In the genomic region with DNA sequence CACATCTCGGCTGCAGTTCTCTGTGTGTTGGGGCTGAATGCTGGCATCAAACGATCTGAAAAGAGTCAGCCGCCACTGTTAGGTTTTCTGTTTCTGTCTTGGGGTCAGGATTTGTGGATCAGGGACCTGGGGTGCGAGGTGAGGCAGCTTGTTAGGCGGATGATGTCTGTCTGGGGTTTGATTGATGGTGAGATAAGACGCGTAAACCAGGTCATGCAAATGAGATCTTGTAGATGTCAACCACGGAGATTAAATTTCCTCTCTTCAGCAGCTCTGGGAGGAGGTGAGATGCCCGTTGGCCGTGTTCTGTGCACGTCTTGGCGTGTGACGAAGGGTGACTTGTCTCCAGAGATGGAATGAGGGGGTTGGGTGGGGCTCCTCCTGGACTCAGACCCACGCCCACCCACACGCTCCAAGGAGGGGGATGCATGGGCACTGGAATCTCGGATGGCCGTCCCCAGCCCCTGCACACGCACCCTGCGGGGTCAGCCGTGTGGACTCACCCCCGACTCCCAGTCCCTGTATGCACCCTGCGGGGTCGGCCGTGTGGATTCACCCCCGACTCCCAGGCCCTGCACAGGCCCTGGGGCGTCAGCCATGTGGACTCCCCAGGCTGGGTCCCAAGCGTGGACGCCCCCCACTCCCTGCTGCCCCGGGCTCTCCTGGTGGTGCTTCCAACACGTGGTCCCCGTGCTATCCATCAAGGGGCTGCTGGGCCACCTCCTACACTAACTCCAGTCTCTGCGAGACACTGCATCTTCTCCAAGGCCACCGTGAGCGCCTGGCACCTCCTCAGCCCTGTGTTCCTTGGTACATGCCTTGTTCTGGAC, we compare ENCODE assay signal across 10 cellular contexts. TPM values are rescaled to one million over a fixed set of nuclear protein-coding genes. Genes with fewer than 3 reads are reported as not detected.
A peak's percentile ranks its signal among the peaks of the same experiment; 100 is the strongest.
DNase-seq lines count a peak whose midpoint lies in the region; ATAC-seq and TF ChIP-seq lines count a peak whose summit lies in the region.
"Had no signal": no experiment of that assay in that cellular context is flagged by ENCODE, and none has a peak within 500 bp of the region (broad histone marks: within the 10 kb centered on the region; RNA-seq: fewer than 3 reads in every experiment).

No MANE protein-coding gene starts in this region.

- no peak for TF ChIP-seq CTCF in foreskin keratinocyte (conservative IDR thresholded peaks at IDR 0.05)

- CTCF ChIA-PET in activated CD8-positive, alpha-beta memory T cell treated with anti-CD3 and anti-CD28 coated beads, Interleukin-2, amount 10 ng/mL, durations not matched to agents 7 days and 5 days (lab: Charles Lee): interaction anchor here (2.0 kb wide), 1 partner anchor 15 kb away, joined by 11 read pairs; a partner anchor contains a TSS

- peak overlapping the region; percentile 88 for H3K27ac Mint-ChIP-seq in activated CD8-positive, alpha-beta memory T cell treated with anti-CD3 and anti-CD28 coated beads, Interleukin-2, amount 10 ng/mL, durations not matched to agents 7 days and 5 days

- H3K4me3 Mint-ChIP-seq in activated CD8-positive, alpha-beta memory T cell treated with anti-CD3 and anti-CD28 coated beads, Interleukin-2, amount 10 ng/mL, durations not matched to agents 7 days and 5 days: peak overlapping the region; percentile 37

- DNase-seq in NCI-H526 treated with DMSO at 0.1 percent for 48 hours (lab: John Stamatoyannopoulos, UW): peak; percentile 15
- peak; percentile 72 for DNase-seq in activated CD8-positive, alpha-beta memory T cell treated with anti-CD3 and anti-CD28 coated beads, Interleukin-2, amount 10 ng/mL, durations not matched to agents 7 days and 5 days
- DNase-seq in foreskin keratinocyte: peak; percentile 9 to 77
- DNase-seq in stimulated activated CD4-positive, alpha-beta T cell treated with anti-CD3 and anti-CD28 coated beads, TNF-alpha, amount 100 ng/mL, for 48 hours (ENCODE audit: low read depth in 3 of 3): peak; percentile 46 to 59 (median 59)
- DNase-seq in NCI-H226: no peak
- no peak for DNase-seq in D341Med (ENCODE audit: low spot score)
- no peak for DNase-seq in NCI-H748 (lab: John Stamatoyannopoulos, UW; ENCODE audit: unreplicated experiment)
- DNase-seq: NCI-H1694 treated with DMSO at 0.1 percent for 48 hours, T1000 had no signal

- peaks cover 3% of the 10 kb centered on the region for H3K9me3 Mint-ChIP-seq in activated CD8-positive, alpha-beta memory T cell treated with anti-CD3 and anti-CD28 coated beads, Interleukin-2, amount 10 ng/mL, durations not matched to agents 7 days and 5 days (ENCODE audit: low read depth)

- H3K4me1 ChIP-seq in foreskin keratinocyte: peaks cover 11% of the 10 kb centered on the region

- H3K27me3 ChIP-seq in foreskin keratinocyte: no peaks in the 10 kb centered on the region

- H3K27me3 Mint-ChIP-seq in activated CD8-positive, alpha-beta memory T cell treated with anti-CD3 and anti-CD28 coated beads, Interleukin-2, amount 10 ng/mL, durations not matched to agents 7 days and 5 days: no peaks in the 10 kb centered on the region

- H3K27ac ChIP-seq in foreskin keratinocyte: no peak overlapping the region

- peaks cover 40% of the 10 kb centered on the region for H3K4me1 Mint-ChIP-seq in activated CD8-positive, alpha-beta memory T cell treated with anti-CD3 and anti-CD28 coated beads, Interleukin-2, amount 10 ng/mL, durations not matched to agents 7 days and 5 days

- ATAC-seq in activated CD8-positive, alpha-beta memory T cell treated with anti-CD3 and anti-CD28 coated beads, Interleukin-2, amount 10 ng/mL, durations not matched to agents 7 days and 5 days: peak; percentile 79
- ATAC-seq in foreskin keratinocyte: peak; percentile 29
- ATAC-seq in HG02870 (IDR thresholded peaks at IDR 0.05; ENCODE audit: unreplicated experiment): no peak

- H3K36me3 Mint-ChIP-seq in activated CD8-positive, alpha-beta memory T cell treated with anti-CD3 and anti-CD28 coated beads, Interleukin-2, amount 10 ng/mL, durations not matched to agents 7 days and 5 days: peaks cover 39% of the 10 kb centered on the region

RNA-seq across cellular contexts. Expression of a gene that starts 16.0 kb away (rescaled TPM):
- total RNA-seq in activated CD8-positive, alpha-beta memory T cell treated with anti-CD3 and anti-CD28 coated beads, Interleukin-2, amount 10 ng/mL, durations not matched to agents 7 days and 5 days: 10 to 100 TPM; 18.2 to 25.2 TPM
- 6.5 and 7.4 TPM in 2 replicates for total RNA-seq in foreskin keratinocyte
- 2.6 and 3.3 TPM in 2 replicates for polyA plus RNA-seq in foreskin keratinocyte

RNA-seq across cellular contexts. Expression of a gene that starts 41.3 kb away (rescaled TPM):
- 10 to 100 TPM; 63.9 to 70.0 TPM for total RNA-seq in activated CD8-positive, alpha-beta memory T cell treated with anti-CD3 and anti-CD28 coated beads, Interleukin-2, amount 10 ng/mL, durations not matched to agents 7 days and 5 days
- total RNA-seq in foreskin keratinocyte: 80.6 and 86.1 TPM in 2 replicates
- polyA plus RNA-seq in foreskin keratinocyte: 61.4 and 70.2 TPM in 2 replicates

Comparison
In these comparisons a context has a peak if more than half of its experiments do, and no peak if none do; other contexts are left out.
1. DNase-seq: peak in NCI-H526 treated with DMSO at 0.1 percent for 48 hours (single experiment), activated CD8-positive, alpha-beta memory T cell treated with anti-CD3 and anti-CD28 coated beads, Interleukin-2, amount 10 ng/mL, durations not matched to agents 7 days and 5 days (single experiment), foreskin keratinocyte (2 of 2) and stimulated activated CD4-positive, alpha-beta T cell treated with anti-CD3 and anti-CD28 coated beads, TNF-alpha, amount 100 ng/mL, for 48 hours (3 of 3); none in NCI-H226 (single experiment), D341Med (single experiment) and NCI-H748 (single experiment).